In the genomic region with DNA sequence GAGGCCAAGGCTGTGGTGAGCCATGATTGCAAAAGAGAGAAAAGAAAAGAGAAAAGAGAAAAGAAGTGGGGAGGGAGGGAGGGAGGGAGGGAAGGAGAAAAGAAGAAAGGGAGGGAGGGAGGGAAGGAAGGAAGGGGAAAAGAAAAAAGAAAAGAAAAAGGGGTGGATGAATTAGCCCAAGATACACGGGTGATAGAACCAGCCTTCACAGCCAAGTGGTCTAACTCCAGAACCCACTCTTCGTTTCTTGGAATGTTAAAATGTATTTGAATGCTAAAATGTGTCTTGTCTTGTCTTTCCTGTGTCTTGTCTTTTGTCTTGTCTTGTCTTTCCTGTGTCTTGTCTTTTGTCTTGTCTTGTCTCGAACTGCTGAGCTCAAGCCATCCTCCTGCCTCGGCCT, we compare ENCODE assay signal across 21 cellular contexts. TPM values are rescaled to one million over a fixed set of nuclear protein-coding genes. Genes with fewer than 3 reads are reported as not detected.
DNase-seq lines count a peak whose midpoint lies in the region; ATAC-seq, FAIRE-seq and TF ChIP-seq lines count a peak whose summit lies in the region.
"Had no signal": no experiment of that assay in that cellular context is flagged by ENCODE, and none has a peak within 500 bp of the region (broad histone marks: within the 10 kb centered on the region; RNA-seq: fewer than 3 reads in every experiment).

No MANE protein-coding gene starts in this region.

- CTCF ChIA-PET in A549 (lab: Yijun Ruan, JAX): no interaction called here

- TF ChIP-seq RAD21 in A549 (conservative IDR thresholded peaks at IDR 0.05 in 1 of 2, IDR thresholded peaks at IDR 0.05 in 1 of 2): no peak

- POLR2A ChIA-PET in activated naive CD8-positive, alpha-beta T cell treated with anti-CD3 and anti-CD28 coated beads, Interleukin-2, amount 10 ng/mL, durations not matched to agents 7 days and 5 days (lab: Charles Lee): no interaction called here
- POLR2A ChIA-PET in A549 (lab: Yijun Ruan, JAX): no interaction called here

- H3K27ac ChIP-seq in A549 (no peak overlapping the region), astrocyte (ENCODE audit: low read depth, low read length) (no peak overlapping the region)

- H3K9ac ChIP-seq in astrocyte (ENCODE audit: low read length): no peak overlapping the region

- H3K4me3 ChIP-seq in A549 (no peak overlapping the region), astrocyte (ENCODE audit: insufficient read depth, low read depth, low read length) (no peak overlapping the region)
- H3K4me3 ChIP-seq: GM23338 had no signal

- H2AFZ ChIP-seq in astrocyte (ENCODE audit: low read depth, low read length): no peak overlapping the region
- H2AFZ ChIP-seq: GM23338 had no signal

- TF ChIP-seq CTCF in A549 (IDR thresholded peaks at IDR 0.05): no peak
- no peak for TF ChIP-seq CTCF in astrocyte (IDR thresholded peaks at IDR 0.05; ENCODE audit: insufficient read depth, low read depth, low read length)

- DNase-seq in activated naive CD8-positive, alpha-beta T cell treated with anti-CD3 and anti-CD28 coated beads, Interleukin-2, amount 10 ng/mL, durations not matched to agents 7 days and 5 days: no peak
- no peak for DNase-seq in activated naive CD8-positive, alpha-beta T cell treated with anti-CD3 and anti-CD28 coated beads, Interleukin-2, amount 50 U/mL, for 24 hours
- no peak for DNase-seq in A549 (ENCODE audit: low read depth in 1 of 2, low spot score in 1 of 2)
- DNase-seq in astrocyte (ENCODE audit: low read depth): no peak
- no peak for DNase-seq in NCI-H2196 (lab: John Stamatoyannopoulos, UW; ENCODE audit: unreplicated experiment)
- no peak for DNase-seq in erythroblast (lab: John Stamatoyannopoulos, UW)
- DNase-seq in frontal cortex (ENCODE audit: low spot score in 2 of 2): no peak
- DNase-seq: 8988T; C1 segment of cervical spinal cord; Calu3; CD4-positive, alpha-beta memory T cell; COR-L47; DMS53; DMS79 treated with DMSO at 0.1 percent for 48 hours; GF-D8; H9 had no signal

- H3K9me3 Mint-ChIP-seq in activated naive CD8-positive, alpha-beta T cell treated with anti-CD3 and anti-CD28 coated beads, Interleukin-2, amount 10 ng/mL, durations not matched to agents 7 days and 5 days: no peaks in the 10 kb centered on the region
- no peaks in the 10 kb centered on the region for H3K9me3 Mint-ChIP-seq in activated naive CD8-positive, alpha-beta T cell treated with anti-CD3 and anti-CD28 coated beads, Interleukin-2, amount 50 U/mL, for 24 hours
- no peaks in the 10 kb centered on the region for H3K9me3 Mint-ChIP-seq in astrocyte (ENCODE audit: unreplicated experiment)
- H3K9me3 Mint-ChIP-seq in dendritic cell treated with granulocyte-macrophage colony-stimulating factor and Interleukin-4, amounts not matched to agents 40 ng/mL and 50 ng/mL, for 4 days: no peaks in the 10 kb centered on the region
- H3K9me3 Mint-ChIP-seq: GM23338 had no signal

- no peaks in the 10 kb centered on the region for H4K20me1 ChIP-seq in astrocyte (ENCODE audit: insufficient read depth, low read length)

- H3K4me1 Mint-ChIP-seq in activated naive CD8-positive, alpha-beta T cell treated with anti-CD3 and anti-CD28 coated beads, Interleukin-2, amount 10 ng/mL, durations not matched to agents 7 days and 5 days: peaks cover 12% of the 10 kb centered on the region
- peaks cover 19% of the 10 kb centered on the region for H3K4me1 Mint-ChIP-seq in activated naive CD8-positive, alpha-beta T cell treated with anti-CD3 and anti-CD28 coated beads, Interleukin-2, amount 50 U/mL, for 24 hours
- H3K4me1 Mint-ChIP-seq in astrocyte (ENCODE audit: low read depth, unreplicated experiment): no peaks in the 10 kb centered on the region
- peaks cover 21% of the 10 kb centered on the region for H3K4me1 Mint-ChIP-seq in dendritic cell treated with granulocyte-macrophage colony-stimulating factor and Interleukin-4, amounts not matched to agents 40 ng/mL and 50 ng/mL, for 4 days (ENCODE audit: low read depth)

- ATAC-seq in activated naive CD8-positive, alpha-beta T cell treated with anti-CD3 and anti-CD28 coated beads, Interleukin-2, amount 10 ng/mL, durations not matched to agents 7 days and 5 days (ENCODE audit: low read depth): no peak
- no peak for ATAC-seq in activated naive CD8-positive, alpha-beta T cell treated with anti-CD3 and anti-CD28 coated beads, Interleukin-2, amount 50 U/mL, for 24 hours
- ATAC-seq in A549: no peak
- ATAC-seq: GM23338, HCT116 had no signal

- no peaks in the 10 kb centered on the region for H3K9me3 ChIP-seq in A549
- no peaks in the 10 kb centered on the region for H3K9me3 ChIP-seq in astrocyte (ENCODE audit: insufficient read depth, low read depth, low read length)

- FAIRE-seq in A549 (lab: Jason Lieb, UNC) (peak; percentile 97), astrocyte (lab: Jason Lieb, UNC) (peak; percentile 96), frontal cortex (lab: Jason Lieb, UNC) (no peak)
- FAIRE-seq: GM12891, GM18507 had no signal

- TF ChIP-seq POLR2A in A549 (IDR thresholded peaks at IDR 0.05; ENCODE audit: low read length): no peak
- TF ChIP-seq POLR2A in erythroblast (IDR thresholded peaks at IDR 0.05; ENCODE audit: low read length): no peak

- intact Hi-C loops in dendritic cell treated with granulocyte-macrophage colony-stimulating factor and Interleukin-4, amounts not matched to agents 40 ng/mL and 50 ng/mL, for 4 days (cut with micrococcal nuclease): no loop called here

- no peaks in the 10 kb centered on the region for H3K27me3 ChIP-seq in astrocyte (ENCODE audit: insufficient read depth, low read length)

- H3K27me3 Mint-ChIP-seq in activated naive CD8-positive, alpha-beta T cell treated with anti-CD3 and anti-CD28 coated beads, Interleukin-2, amount 10 ng/mL, durations not matched to agents 7 days and 5 days: no peaks in the 10 kb centered on the region
- H3K27me3 Mint-ChIP-seq in activated naive CD8-positive, alpha-beta T cell treated with anti-CD3 and anti-CD28 coated beads, Interleukin-2, amount 50 U/mL, for 24 hours: no peaks in the 10 kb centered on the region
- no peaks in the 10 kb centered on the region for H3K27me3 Mint-ChIP-seq in astrocyte (ENCODE audit: low read depth, unreplicated experiment)
- H3K27me3 Mint-ChIP-seq in dendritic cell treated with granulocyte-macrophage colony-stimulating factor and Interleukin-4, amounts not matched to agents 40 ng/mL and 50 ng/mL, for 4 days: no peaks in the 10 kb centered on the region
- H3K27me3 Mint-ChIP-seq: CD4-positive, alpha-beta memory T cell had no signal

- H3K27ac Mint-ChIP-seq in activated naive CD8-positive, alpha-beta T cell treated with anti-CD3 and anti-CD28 coated beads, Interleukin-2, amount 10 ng/mL, durations not matched to agents 7 days and 5 days: peak overlapping the region; percentile 78
- H3K27ac Mint-ChIP-seq in activated naive CD8-positive, alpha-beta T cell treated with anti-CD3 and anti-CD28 coated beads, Interleukin-2, amount 50 U/mL, for 24 hours: no peak overlapping the region
- no peak overlapping the region for H3K27ac Mint-ChIP-seq in astrocyte (ENCODE audit: unreplicated experiment)
- H3K27ac Mint-ChIP-seq in dendritic cell treated with granulocyte-macrophage colony-stimulating factor and Interleukin-4, amounts not matched to agents 40 ng/mL and 50 ng/mL, for 4 days: peak overlapping the region; percentile 21
- H3K27ac Mint-ChIP-seq: GM23338, H9 had no signal

- no peaks in the 10 kb centered on the region for H3K79me2 ChIP-seq in astrocyte (ENCODE audit: insufficient read depth, low read length)

- 92% methylated on average over 4 of the region's 4 CpGs for WGBS in A549 (ENCODE audit: missing lambda C conversion rate)

- H3K36me3 Mint-ChIP-seq in activated naive CD8-positive, alpha-beta T cell treated with anti-CD3 and anti-CD28 coated beads, Interleukin-2, amount 10 ng/mL, durations not matched to agents 7 days and 5 days: peaks cover 3% of the 10 kb centered on the region
- peaks cover 2% of the 10 kb centered on the region for H3K36me3 Mint-ChIP-seq in activated naive CD8-positive, alpha-beta T cell treated with anti-CD3 and anti-CD28 coated beads, Interleukin-2, amount 50 U/mL, for 24 hours (ENCODE audit: low read depth)
- no peaks in the 10 kb centered on the region for H3K36me3 Mint-ChIP-seq in astrocyte (ENCODE audit: low read depth, unreplicated experiment)
- peaks cover 58% of the 10 kb centered on the region for H3K36me3 Mint-ChIP-seq in dendritic cell treated with granulocyte-macrophage colony-stimulating factor and Interleukin-4, amounts not matched to agents 40 ng/mL and 50 ng/mL, for 4 days (ENCODE audit: low read depth)

- no peaks in the 10 kb centered on the region for H3K36me3 ChIP-seq in astrocyte (ENCODE audit: insufficient read depth, low read length)

- H3K4me1 ChIP-seq in A549 (no peaks in the 10 kb centered on the region), astrocyte (ENCODE audit: insufficient read depth, low read length) (no peaks in the 10 kb centered on the region)

- TF ChIP-seq EP300 in A549 (IDR thresholded peaks at IDR 0.05): no peak

- no peak overlapping the region for H3K4me2 ChIP-seq in A549
- H3K4me2 ChIP-seq in astrocyte (ENCODE audit: low read length): no peak overlapping the region
- H3K4me2 ChIP-seq: GM23338 had no signal

- no peak overlapping the region for H3K4me3 Mint-ChIP-seq in activated naive CD8-positive, alpha-beta T cell treated with anti-CD3 and anti-CD28 coated beads, Interleukin-2, amount 10 ng/mL, durations not matched to agents 7 days and 5 days
- no peak overlapping the region for H3K4me3 Mint-ChIP-seq in activated naive CD8-positive, alpha-beta T cell treated with anti-CD3 and anti-CD28 coated beads, Interleukin-2, amount 50 U/mL, for 24 hours
- no peak overlapping the region for H3K4me3 Mint-ChIP-seq in astrocyte (ENCODE audit: unreplicated experiment)
- H3K4me3 Mint-ChIP-seq in dendritic cell treated with granulocyte-macrophage colony-stimulating factor and Interleukin-4, amounts not matched to agents 40 ng/mL and 50 ng/mL, for 4 days: no peak overlapping the region
- H3K4me3 Mint-ChIP-seq: CD4-positive, alpha-beta memory T cell; GM23338; H9 had no signal

TF ChIP-seq in A549, 52 proteins besides CTCF, POLR2A, EP300 and RAD21:
- no peak for TF ChIP-seq JUN (IDR thresholded peaks at IDR 0.05)
- TF ChIP-seq FOSB (CRISPR knock-in tag; IDR thresholded peaks at IDR 0.05): no peak
- TF ChIP-seq ZSCAN20 (CRISPR knock-in tag; IDR thresholded peaks at IDR 0.05): no peak
- no peak for TF ChIP-seq TFCP2L1 (CRISPR knock-in tag; IDR thresholded peaks at IDR 0.05)

RNA-seq across cellular contexts. Expression of a gene that starts 13.1 kb away (rescaled TPM):
- total RNA-seq in activated naive CD8-positive, alpha-beta T cell treated with anti-CD3 and anti-CD28 coated beads, Interleukin-2, amount 10 ng/mL, durations not matched to agents 7 days and 5 days: 10 to 100 TPM; 19.0 to 19.7 TPM
- 25.6 and 29.9 TPM in 2 replicates for polyA plus RNA-seq in A549 (2011; rRNA removed)
- polyA plus RNA-seq in A549 (2012; cell fraction: cytosol; rRNA removed): 66.2 and 77.2 TPM in 2 replicates
- 38.8 and 41.9 TPM in 2 replicates for polyA plus RNA-seq in A549 (2012; cell fraction: nucleus; rRNA removed)
- polyA plus RNA-seq in A549 (2017; fragmentation: RNase III; extraction: RNeasy Plus Mini Kit Qiagen cat#74134 plus additional on column Dnase treatment): 32.0 to 36.0 TPM (median 32.6 TPM) in 3 replicates
- polyA minus RNA-seq in A549 (2011; rRNA and poly(A)+ RNA removed): 27.2 and 32.6 TPM in 2 replicates
- 19.8 and 21.7 TPM in 2 replicates for total RNA-seq in astrocyte
- 21.2 TPM for total RNA-seq in frontal cortex

Comparison
In these comparisons a context has a peak if more than half of its experiments do, and no peak if none do; other contexts are left out.
1. H3K27ac Mint-ChIP-seq: peak in activated naive CD8-positive, alpha-beta T cell treated with anti-CD3 and anti-CD28 coated beads, Interleukin-2, amount 10 ng/mL, durations not matched to agents 7 days and 5 days (single experiment) and dendritic cell treated with granulocyte-macrophage colony-stimulating factor and Interleukin-4, amounts not matched to agents 40 ng/mL and 50 ng/mL, for 4 days (single experiment); none in activated naive CD8-positive, alpha-beta T cell treated with anti-CD3 and anti-CD28 coated beads, Interleukin-2, amount 50 U/mL, for 24 hours (single experiment) and astrocyte (single experiment).